In the genomic region with DNA sequence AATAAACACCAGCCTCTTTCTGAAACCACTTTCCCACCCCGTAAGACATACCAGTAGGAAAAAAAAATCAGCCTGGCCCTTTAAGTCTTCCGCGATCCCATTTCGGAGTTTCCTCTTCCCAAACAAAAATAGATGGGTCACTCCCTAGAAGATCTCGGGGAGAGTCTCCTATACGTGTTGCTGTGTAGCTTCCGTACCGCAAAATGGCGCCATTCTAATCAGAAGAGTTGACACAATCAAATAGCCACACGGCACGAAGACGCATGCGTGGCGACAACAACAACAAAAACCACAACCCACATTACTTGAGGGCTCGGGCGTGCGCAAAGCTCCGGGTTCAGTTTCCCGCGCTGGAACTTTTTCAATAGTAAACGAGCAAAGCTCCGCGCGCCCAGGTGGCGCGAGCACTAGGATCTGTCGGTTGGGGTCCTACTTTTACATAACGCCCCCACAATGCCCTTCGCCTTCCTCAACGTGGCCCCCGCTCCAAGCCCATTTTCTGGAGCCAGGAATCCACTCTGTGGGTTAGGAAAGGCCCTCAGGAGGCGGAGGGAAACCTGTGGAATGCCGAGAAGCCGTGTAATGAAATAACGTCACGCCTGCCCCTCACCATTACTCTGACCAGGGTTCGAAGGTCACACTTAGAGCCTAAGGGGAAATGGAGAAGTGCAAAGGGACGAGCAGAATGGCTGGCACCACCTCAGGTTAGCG, we compare ENCODE assay signal across 8 cellular contexts. TPM values are rescaled to one million over a fixed set of nuclear protein-coding genes. Genes with fewer than 3 reads are reported as not detected.
DNase-seq lines count a peak whose midpoint lies in the region; ATAC-seq, FAIRE-seq and TF ChIP-seq lines count a peak whose summit lies in the region.

A gene (minus strand): TSS at position 208 of the 711 bp plus-strand sequence. CDS start 519 bp downstream, outside the sequence.

- H2AK9ac ChIP-seq in IMR-90 (replicated peaks; ENCODE audit: low read depth, low read length, poor library complexity): peak within 1 kb of the TSS; percentile 99

- H2AFZ ChIP-seq in IMR-90 (replicated peaks; ENCODE audit: low read length, poor library complexity) (peak within 1 kb of the TSS; percentile 90), OCI-LY3 (ENCODE audit: low read depth, low read length) (peak within 1 kb of the TSS; percentile 54; the same call in 1 of the 2 replicates)

- peak within 1 kb of the TSS; percentile 99 for H3K27ac Mint-ChIP-seq in endodermal cell

- H3K9me3 Mint-ChIP-seq in endodermal cell: no peaks in the 10 kb centered on the region

- peak within 1 kb of the TSS; percentile 90 for H4K91ac ChIP-seq in IMR-90 (ENCODE audit: insufficient read depth, low read depth, low read length)

- peak; percentile 35 for FAIRE-seq in A204.1 (lab: Jason Lieb, UNC)

- H3K56ac ChIP-seq in IMR-90 (ENCODE audit: extremely low read depth, insufficient read depth, low read length): peak within 1 kb of the TSS; percentile 86

- H3K4me3 Mint-ChIP-seq in endodermal cell: peak within 1 kb of the TSS; percentile 97

- peak within 1 kb of the TSS; percentile 63; the same call in 2 of the 3 replicates for H2BK15ac ChIP-seq in IMR-90 (ENCODE audit: low read depth, low read length)

- peak within 1 kb of the TSS; percentile 87 for H3K4me2 ChIP-seq in IMR-90 (ENCODE audit: low read depth, low read length)
- peak within 1 kb of the TSS; percentile 96 for H3K4me2 ChIP-seq in OCI-LY3 (ENCODE audit: low read length)

- H3K4me1 ChIP-seq in IMR-90 (ENCODE audit: control insufficient read depth, insufficient read depth, low read length): peaks cover 14% of the 10 kb centered on the region
- H3K4me1 ChIP-seq in OCI-LY3 (ENCODE audit: low read length): peaks cover 30% of the 10 kb centered on the region
- peaks cover 3% of the 10 kb centered on the region for H3K4me1 ChIP-seq in endodermal cell (ENCODE audit: control insufficient read depth, insufficient read depth, low read length)

- H3K27ac ChIP-seq in IMR-90 (ENCODE audit: insufficient read depth, low read length): peak within 1 kb of the TSS; percentile 87
- H3K27ac ChIP-seq in OCI-LY3 (ENCODE audit: low read length): peak within 1 kb of the TSS; percentile 98
- H3K27ac ChIP-seq in endodermal cell (ENCODE audit: low read depth, low read length): peak within 1 kb of the TSS; percentile 86

- CTCF ChIA-PET in IMR-90 (lab: Yijun Ruan, JAX): interaction anchor here (1.3 kb wide), 1 partner anchor 13 kb away, joined by 5 read pairs; a partner anchor contains a TSS

- no peaks in the 10 kb centered on the region for H3K27me3 Mint-ChIP-seq in endodermal cell (ENCODE audit: insufficient read depth)

- peak within 1 kb of the TSS; percentile 61 to 98 for H4K8ac ChIP-seq in IMR-90 (ENCODE audit: low read depth in 2 of 2, low read length in 2 of 2)

- peak within 1 kb of the TSS; percentile 82 for H2BK5ac ChIP-seq in IMR-90 (ENCODE audit: low read depth, low read length, poor library complexity, severe bottlenecking)

- peak within 1 kb of the TSS; percentile 74 for H3K4me3 ChIP-seq in IMR-90 (ENCODE audit: insufficient read depth, low read depth, low read length)
- peak within 1 kb of the TSS; percentile 100 for H3K4me3 ChIP-seq in OCI-LY3 (ENCODE audit: low read length)
- peak within 1 kb of the TSS; percentile 96 for H3K4me3 ChIP-seq in endodermal cell (ENCODE audit: low read length)

- H3K4ac ChIP-seq in IMR-90 (ENCODE audit: low read depth, low read length): peak within 1 kb of the TSS; percentile 80

- no peak for TF ChIP-seq RAD21 in IMR-90 (IDR thresholded peaks at IDR 0.05; ENCODE audit: low read length)

- H3K9ac ChIP-seq in IMR-90 (ENCODE audit: low read depth, low read length): peak within 1 kb of the TSS; percentile 78
- H3K9ac ChIP-seq in OCI-LY3 (ENCODE audit: low read length): peak within 1 kb of the TSS; percentile 100
- H3K9ac ChIP-seq in endodermal cell (ENCODE audit: extremely low read depth, low read length, poor library complexity, severe bottlenecking): peak within 1 kb of the TSS; percentile 86

- ATAC-seq in GM18907 (IDR thresholded peaks at IDR 0.05; ENCODE audit: unreplicated experiment) (peak; percentile 35), IMR-90 (ENCODE audit: low read depth) (peak; percentile 32)

- peaks cover 33% of the 10 kb centered on the region for H3K36me3 ChIP-seq in IMR-90 (ENCODE audit: control insufficient read depth, insufficient read depth, low read length)
- H3K36me3 ChIP-seq in OCI-LY3 (replicated peaks; ENCODE audit: low read depth, low read length): peaks cover 34% of the 10 kb centered on the region
- H3K36me3 ChIP-seq in endodermal cell (ENCODE audit: control insufficient read depth, insufficient read depth, low read length): peaks cover 53% of the 10 kb centered on the region

- H2BK120ac ChIP-seq in IMR-90 (ENCODE audit: low read depth, low read length): peak within 1 kb of the TSS; percentile 75

- peak within 1 kb of the TSS; percentile 96 for H2AK5ac ChIP-seq in IMR-90 (ENCODE audit: low read depth, low read length)

- BruUV-seq in IMR-90 (replicated peaks; lab: Mats Ljungman, UMichigan): no TSS peak

- H3K9me3 ChIP-seq in IMR-90 (ENCODE audit: control insufficient read depth, insufficient read depth, low read length) (no peaks in the 10 kb centered on the region), OCI-LY3 (ENCODE audit: insufficient read depth, low read length) (peaks cover 3% of the 10 kb centered on the region; the same call in 1 of the 2 replicates), endodermal cell (ENCODE audit: control insufficient read depth, low read length) (no peaks in the 10 kb centered on the region)

- intact Hi-C loops in IMR-90 (cut with micrococcal nuclease): loop anchor here (2.0 to 5.0 kb wide), 2 partner anchors 118 to 167 kb away; a partner anchor contains a TSS

- peak within 1 kb of the TSS; percentile 93 for H3K14ac ChIP-seq in IMR-90 (replicated peaks; ENCODE audit: low read depth, low read length)

- H3K27me3 ChIP-seq in IMR-90 (ENCODE audit: control insufficient read depth, insufficient read depth, low read length) (no peaks in the 10 kb centered on the region), OCI-LY3 (ENCODE audit: low read depth, low read length) (no peaks in the 10 kb centered on the region), endodermal cell (ENCODE audit: control insufficient read depth, insufficient read depth, low read length, poor library complexity, severe bottlenecking) (no peaks in the 10 kb centered on the region)

- TF ChIP-seq POLR2A in IMR-90 (IDR thresholded peaks at IDR 0.05; ENCODE audit: low read depth, low read length): no peak

- peak within 1 kb of the TSS; percentile 48 for H4K5ac ChIP-seq in IMR-90 (ENCODE audit: low read depth, low read length)

- H3K79me2 ChIP-seq in OCI-LY3 (ENCODE audit: low read length): peaks cover 48% of the 10 kb centered on the region

- peaks cover 58% of the 10 kb centered on the region for H3K36me3 Mint-ChIP-seq in endodermal cell (ENCODE audit: low read depth)

- POLR2A ChIA-PET in IMR-90 (lab: Charles Lee; ENCODE audit: unreplicated experiment): no interaction called here

- peak within 1 kb of the TSS; percentile 30 for H3K18ac ChIP-seq in IMR-90 (ENCODE audit: low read depth, low read length)

- in situ Hi-C loops in IMR-90 (cut with MboI; ENCODE audit: low sequenced_read_pairs): no loop called here

- H4K20me1 ChIP-seq in IMR-90 (ENCODE audit: insufficient read depth, low read length): no peaks in the 10 kb centered on the region; the same call in none of the 2 replicates
- H4K20me1 ChIP-seq in OCI-LY3 (ENCODE audit: insufficient read depth, low read length): no peaks in the 10 kb centered on the region

- 0 out of 2 replicates have a peak, but pooled peaks cover 3% of the 10 kb centered on the region for H3K9me1 ChIP-seq in IMR-90 (ENCODE audit: insufficient read depth, low read length)

- peak within 1 kb of the TSS; percentile 65 for H2BK20ac ChIP-seq in IMR-90 (ENCODE audit: low read depth, low read length)

- peak within 1 kb of the TSS; percentile 93 for H3K23ac ChIP-seq in IMR-90 (ENCODE audit: low read depth, low read length)

- 0% methylated on average over 5 of the region's 39 CpGs; no CpG with 5 or more reads in 1 of the 2 experiments for WGBS in IMR-90 (ENCODE audit: extremely low coverage in 2 of 2, insufficient read length in 1 of 2), 2 experiments
- WGBS in endodermal cell (ENCODE audit: insufficient coverage in 1 of 2, insufficient read length in 1 of 2), 2 experiments: 0% methylated on average over 25 to 39 of the region's 39 CpGs

- peaks cover 16 to 84% of the 10 kb centered on the region in 2 experiments for H3K79me1 ChIP-seq in IMR-90 (ENCODE audit: low read depth in 1 of 2, low read length in 2 of 2)

- dilution Hi-C loops in IMR-90 (cut with HindIII; ENCODE audit: low sequenced_read_pairs, unreplicated experiment): no loop called here

- peaks cover 32% of the 10 kb centered on the region for H3K4me1 Mint-ChIP-seq in endodermal cell

- TF ChIP-seq CTCF in IMR-90 (conservative IDR thresholded peaks at IDR 0.05; ENCODE audit: low read depth, low read length) (no peak), OCI-LY3 (IDR thresholded peaks at IDR 0.05; ENCODE audit: low read depth, low read length) (no peak), endodermal cell (conservative IDR thresholded peaks at IDR 0.05) (no peak)

- DNase-seq in IMR-90 (peak; percentile 94), endodermal cell (peak; percentile 89), mesenteric fat pad (ENCODE audit: low spot score) (peak; percentile 93)
- DNase-seq in activated CD8-positive, alpha-beta memory T cell treated with anti-CD3 and anti-CD28 coated beads, Interleukin-2, amount 50 U/mL, for 24 hours (ENCODE audit: extremely low read depth): peak; percentile 81
- DNase-seq in stimulated activated CD8-positive, alpha-beta memory T cell treated with anti-CD3 and anti-CD28 coated beads, Interleukin-12 subunit alpha, Interleukin-12 subunit beta, amount 100 ng/mL, for 4 hours (ENCODE audit: low read depth): peak; percentile 71

TF ChIP-seq in IMR-90, 13 proteins besides CTCF, POLR2A, EP300 and RAD21 (continues in another document):
- TF ChIP-seq, protein P1, sequence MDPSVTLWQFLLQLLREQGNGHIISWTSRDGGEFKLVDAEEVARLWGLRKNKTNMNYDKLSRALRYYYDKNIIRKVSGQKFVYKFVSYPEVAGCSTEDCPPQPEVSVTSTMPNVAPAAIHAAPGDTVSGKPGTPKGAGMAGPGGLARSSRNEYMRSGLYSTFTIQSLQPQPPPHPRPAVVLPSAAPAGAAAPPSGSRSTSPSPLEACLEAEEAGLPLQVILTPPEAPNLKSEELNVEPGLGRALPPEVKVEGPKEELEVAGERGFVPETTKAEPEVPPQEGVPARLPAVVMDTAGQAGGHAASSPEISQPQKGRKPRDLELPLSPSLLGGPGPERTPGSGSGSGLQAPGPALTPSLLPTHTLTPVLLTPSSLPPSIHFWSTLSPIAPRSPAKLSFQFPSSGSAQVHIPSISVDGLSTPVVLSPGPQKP (IDR thresholded peaks at IDR 0.05; ENCODE audit: borderline replicate concordance, low read depth, low read length): no peak
- peak; percentile 11; the same call in 1 of the 2 replicates for TF ChIP-seq MAZ (IDR thresholded peaks at IDR 0.05; ENCODE audit: borderline replicate concordance, low read depth, low read length)

RNA-seq across cellular contexts. Expression of the gene that starts here (rescaled TPM):
- total RNA-seq in IMR-90 (2012; rRNA removed): 6.1 and 7.2 TPM in 2 replicates
- 13.8 and 16.7 TPM in 2 replicates for polyA plus RNA-seq in IMR-90 (2012; rRNA removed)
- polyA plus RNA-seq in IMR-90 (2012; cell fraction: cytosol; rRNA removed): 10.6 and 12.0 TPM in 2 replicates
- 9.2 and 10.8 TPM in 2 replicates for polyA plus RNA-seq in IMR-90 (2012; cell fraction: nucleus; rRNA removed; ENCODE audit: low replicate concordance)
- 10 to 100 TPM; 16.1 to 21.3 TPM for total RNA-seq in endodermal cell
- 25.9 TPM for polyA plus RNA-seq in endodermal cell (2013, experiment 1 of 2)
- polyA plus RNA-seq in endodermal cell (2013, experiment 2 of 2): 24.4 TPM
- 10.5 TPM for total RNA-seq in mesenteric fat pad

Comparison
In these comparisons a context has a peak if more than half of its experiments do, and no peak if none do; other contexts are left out.
1. Peak in every context shown above with its lines: DNase-seq, ATAC-seq, H3K4me3 ChIP-seq and H3K27ac ChIP-seq.